Comparison of ENCODE assay signal across 1 cellular context in genomic region chr11:1479006-1479677, GRCh38.
TF ChIP-seq lines count a peak whose summit lies in the region.

No MANE protein-coding gene starts in this region.

TF ChIP-seq in WTC11, 78 proteins besides CTCF, POLR2A, EP300 and RAD21 (continued from another document):
- TF ChIP-seq FOXP4 (CRISPR knock-in tag; IDR thresholded peaks at IDR 0.05) (no peak), MLX (CRISPR knock-in tag; IDR thresholded peaks at IDR 0.05) (no peak), RELA (CRISPR knock-in tag; IDR thresholded peaks at IDR 0.05; ENCODE audit: borderline replicate concordance) (no peak), CDX4 (CRISPR knock-in tag; IDR thresholded peaks at IDR 0.05; ENCODE audit: borderline replicate concordance) (no peak), IRF2 (CRISPR knock-in tag; IDR thresholded peaks at IDR 0.05; ENCODE audit: borderline replicate concordance, low read depth) (no peak), STAT6 (CRISPR knock-in tag; conservative IDR thresholded peaks at IDR 0.05; ENCODE audit: low read depth) (no peak), ZNF263 (CRISPR knock-in tag; IDR thresholded peaks at IDR 0.05; ENCODE audit: low read depth) (no peak), FOXJ3 (CRISPR knock-in tag; IDR thresholded peaks at IDR 0.05; ENCODE audit: borderline replicate concordance) (no peak), PREB (CRISPR knock-in tag; IDR thresholded peaks at IDR 0.05; ENCODE audit: borderline replicate concordance) (no peak), ARID4B (CRISPR knock-in tag; IDR thresholded peaks at IDR 0.05; ENCODE audit: borderline replicate concordance) (no peak), ZNF219 (CRISPR knock-in tag; IDR thresholded peaks at IDR 0.05; ENCODE audit: borderline replicate concordance) (no peak), CREM (CRISPR knock-in tag; IDR thresholded peaks at IDR 0.05) (no peak), E2F4 (CRISPR knock-in tag; IDR thresholded peaks at IDR 0.05; ENCODE audit: borderline replicate concordance, low read depth) (no peak), CBFB (CRISPR knock-in tag; IDR thresholded peaks at IDR 0.05; ENCODE audit: low read depth) (no peak), EMX1 (CRISPR knock-in tag; IDR thresholded peaks at IDR 0.05) (no peak), CREB1 (CRISPR knock-in tag; IDR thresholded peaks at IDR 0.05) (no peak)
